8 cellular contexts compared by ENCODE assay signal in genomic region chr17:55527520-55528118, GRCh38. TPM values are rescaled to one million over a fixed set of nuclear protein-coding genes. Genes with fewer than 3 reads are reported as not detected.
A peak's percentile ranks its signal among the peaks of the same experiment; 100 is the strongest.
DNase-seq lines count a peak whose midpoint lies in the region; ATAC-seq, FAIRE-seq and TF ChIP-seq lines count a peak whose summit lies in the region.

No MANE protein-coding gene starts in this region.

- H4K8ac ChIP-seq in H1 (ENCODE audit: extremely low read depth, insufficient read depth, low read length): no peak overlapping the region; the same call in 1 of the 2 replicates

- no peaks in the 10 kb centered on the region for H3K79me2 ChIP-seq in H1 (ENCODE audit: control insufficient read depth in 1 of 2, insufficient read depth in 2 of 2, low read length in 2 of 2)

- H3K23me2 ChIP-seq in H1 (ENCODE audit: low read depth, low read length): no peaks in the 10 kb centered on the region

- H3K36me3 ChIP-seq in BJ (ENCODE audit: control insufficient read depth, insufficient read depth, low read length) (no peaks in the 10 kb centered on the region), H1 (ENCODE audit: control insufficient read depth in 2 of 4, insufficient read depth in 4 of 4, low read length in 3 of 4) (no peaks in the 10 kb centered on the region)

- H3K14ac ChIP-seq in H1 (ENCODE audit: insufficient read length): no peak overlapping the region

- no peak for TF ChIP-seq EP300 in H1 (IDR thresholded peaks at IDR 0.05; ENCODE audit: borderline replicate concordance in 1 of 2, low read depth in 2 of 2, low read length in 2 of 2)

- CTCF ChIA-PET in BJ (lab: Yijun Ruan, JAX): interaction anchor here (0.5 to 7.9 kb wide), 18 partner anchors 13 to 243 kb away, joined by 3 to 263 read pairs (median 10); partner anchors contain the start of genes PCTP and TMEM100
- CTCF ChIA-PET in H1 (lab: Charles Lee; ENCODE audit: partially characterized antibody): interaction anchor here (0.6 to 7.8 kb wide), 35 partner anchors 10 to 1299 kb away, joined by 3 to 169 read pairs (median 6); partner anchors contain the start of genes SMIM36 and TMEM100

- no peak for DNase-seq in BJ (ENCODE audit: low read depth)
- peak; percentile 4 for DNase-seq in H54 (ENCODE audit: insufficient read length, low spot score)
- DNase-seq in NOMO-1 treated with DMSO at 0.1 percent for 48 hours (lab: John Stamatoyannopoulos, UW; ENCODE audit: unreplicated experiment): peak; percentile 30
- peak in 1 of 2 experiments; percentile 50 for DNase-seq in H1 (ENCODE audit: low read depth in 1 of 2, low spot score in 2 of 2)
- peak; percentile 9 for DNase-seq in midbrain (lab: John Stamatoyannopoulos, UW)
- no peak for DNase-seq in activated naive CD8-positive, alpha-beta T cell treated with anti-CD3 and anti-CD28 coated beads, Interleukin-2, amount 50 U/mL, for 24 hours
- no peak for DNase-seq in omental fat pad (ENCODE audit: low spot score)

- H3K27me3 ChIP-seq in BJ (ENCODE audit: control insufficient read depth, insufficient read depth, low read length) (peaks cover 1% of the 10 kb centered on the region; the same call in 1 of the 2 replicates), H1 (replicated peaks in 1 of 4; ENCODE audit: control insufficient read depth in 3 of 4, extremely low read depth in 1 of 4, insufficient read depth in 3 of 4, low read length in 3 of 4) (no peaks in the 10 kb centered on the region)

- H3K56ac ChIP-seq in H1 (replicated peaks; ENCODE audit: insufficient read length, low read depth, low read length): no peak overlapping the region

- no peaks in the 10 kb centered on the region for H3K36me3 Mint-ChIP-seq in activated naive CD8-positive, alpha-beta T cell treated with anti-CD3 and anti-CD28 coated beads, Interleukin-2, amount 50 U/mL, for 24 hours (ENCODE audit: low read depth)

- no peak overlapping the region for H3K27ac ChIP-seq in H1 (ENCODE audit: low read depth, low read length)

- no peak overlapping the region for H2AK5ac ChIP-seq in H1 (ENCODE audit: low read depth, low read length)

- H3K9me3 ChIP-seq in H1 (ENCODE audit: insufficient read depth in 2 of 2, low read depth in 1 of 2, low read length in 1 of 2): no peaks in the 10 kb centered on the region

- H3K4me3 ChIP-seq in BJ (ENCODE audit: low read depth, low read length) (no peak overlapping the region), H1 (ENCODE audit: extremely low read depth in 1 of 4, insufficient read depth in 2 of 4, low read depth in 3 of 4, low read length in 4 of 4) (no peak overlapping the region)

- TF ChIP-seq POLR2A in H54 (IDR thresholded peaks at IDR 0.05; ENCODE audit: low read depth, low read length): no peak
- TF ChIP-seq POLR2A in H1 (IDR thresholded peaks at IDR 0.05; ENCODE audit: control extremely low read depth in 1 of 2, low read depth in 2 of 2, low read length in 2 of 2): no peak

- peaks cover 0 to 2% (median 0%) of the 10 kb centered on the region in 4 experiments; a peak in 1 of 7 replicates for H3K4me1 ChIP-seq in H1 (replicated peaks in 1 of 4; ENCODE audit: control insufficient read depth in 3 of 4, insufficient read depth in 4 of 4, low read length in 3 of 4)

- peak; percentile 88 to 89 for TF ChIP-seq RAD21 in H1 (IDR thresholded peaks at IDR 0.05 in 1 of 2, conservative IDR thresholded peaks at IDR 0.05 in 1 of 2; ENCODE audit: low read depth in 2 of 2, low read length in 2 of 2)

- TF ChIP-seq CTCF in BJ (IDR thresholded peaks at IDR 0.05; ENCODE audit: insufficient read depth, low read depth, low read length) (peak; percentile 74), H1 (IDR thresholded peaks at IDR 0.05; ENCODE audit: control extremely low read depth in 1 of 3, insufficient read depth in 1 of 3, low read depth in 1 of 3, low read length in 3 of 3) (peak in 2 of 3 experiments; percentile 67 to 68; a peak in 3 of 4 replicates), omental fat pad (IDR thresholded peaks at IDR 0.05) (no peak)

- H2BK20ac ChIP-seq in H1 (ENCODE audit: low read length): no peak overlapping the region

- no peak overlapping the region for H3K4me3 Mint-ChIP-seq in activated naive CD8-positive, alpha-beta T cell treated with anti-CD3 and anti-CD28 coated beads, Interleukin-2, amount 50 U/mL, for 24 hours

- H2BK5ac ChIP-seq in H1 (ENCODE audit: low read depth, low read length): no peak overlapping the region

- H4K91ac ChIP-seq in H1 (replicated peaks; ENCODE audit: insufficient read length, low read length): peak overlapping the region; percentile 62

- no peaks in the 10 kb centered on the region for H3K27me3 Mint-ChIP-seq in activated naive CD8-positive, alpha-beta T cell treated with anti-CD3 and anti-CD28 coated beads, Interleukin-2, amount 50 U/mL, for 24 hours

- no peak overlapping the region for H4K5ac ChIP-seq in H1 (ENCODE audit: insufficient read length, low read depth, low read length)

- no peak overlapping the region for H3K18ac ChIP-seq in H1 (ENCODE audit: extremely low read depth, low read length)

- no peak overlapping the region for H3K23ac ChIP-seq in H1 (ENCODE audit: insufficient read length)

- peak overlapping the region; percentile 85; the same call in 1 of the 2 replicates for H2AFZ ChIP-seq in H1 (ENCODE audit: low read length)

- no peaks in the 10 kb centered on the region for H3K4me1 Mint-ChIP-seq in activated naive CD8-positive, alpha-beta T cell treated with anti-CD3 and anti-CD28 coated beads, Interleukin-2, amount 50 U/mL, for 24 hours

- H2BK15ac ChIP-seq in H1 (ENCODE audit: low read length): peak overlapping the region; percentile 36; the same call in 1 of the 2 replicates

- ATAC-seq in GM19463 (IDR thresholded peaks at IDR 0.05; ENCODE audit: unreplicated experiment) (no peak), omental fat pad (ENCODE audit: low FRiP score) (no peak)
- ATAC-seq in activated naive CD8-positive, alpha-beta T cell treated with anti-CD3 and anti-CD28 coated beads, Interleukin-2, amount 50 U/mL, for 24 hours: no peak

- no peaks in the 10 kb centered on the region for H4K20me1 ChIP-seq in H1 (replicated peaks in 1 of 2; ENCODE audit: control insufficient read depth in 1 of 2, insufficient read depth in 2 of 2, low read length in 2 of 2)

- FAIRE-seq in H54 (lab: Jason Lieb, UNC): no peak
- FAIRE-seq in H1 (lab: Jason Lieb, UNC): peak; percentile 65

- no peaks in the 10 kb centered on the region for H3K79me1 ChIP-seq in H1 (ENCODE audit: low read depth, low read length)

- 63% methylated on average over 5 of the region's 5 CpGs; no CpG with 5 or more reads in 1 of the 2 experiments for WGBS in H1 (ENCODE audit: extremely low coverage in 1 of 2, insufficient coverage in 1 of 2, insufficient read length in 1 of 2, insufficient replicate concordance in 2 of 2, low coverage in 1 of 2, low lambda C conversion rate in 2 of 2, missing lambda C conversion rate in 1 of 2), 2 experiments

- no peak overlapping the region for H3K4me2 ChIP-seq in H1 (ENCODE audit: insufficient read depth in 1 of 2, low read depth in 2 of 2, low read length in 2 of 2)

- no peak overlapping the region for H3K27ac Mint-ChIP-seq in activated naive CD8-positive, alpha-beta T cell treated with anti-CD3 and anti-CD28 coated beads, Interleukin-2, amount 50 U/mL, for 24 hours

- no peak overlapping the region for H3K9ac ChIP-seq in H1 (replicated peaks in 1 of 4; ENCODE audit: extremely low read depth in 1 of 4, low read depth in 3 of 4, low read length in 3 of 4)

- POLR2A ChIA-PET in BJ (lab: Charles Lee) (no interaction called here), H1 (lab: Charles Lee; ENCODE audit: partially characterized antibody) (no interaction called here)

- H2BK12ac ChIP-seq in H1 (ENCODE audit: low read depth, low read length): no peak overlapping the region

- H3K4ac ChIP-seq in H1 (replicated peaks; ENCODE audit: insufficient read length, low read depth, low read length): no peak overlapping the region

- no peaks in the 10 kb centered on the region for H3K9me3 Mint-ChIP-seq in activated naive CD8-positive, alpha-beta T cell treated with anti-CD3 and anti-CD28 coated beads, Interleukin-2, amount 50 U/mL, for 24 hours

- no peak overlapping the region for H2BK120ac ChIP-seq in H1 (replicated peaks; ENCODE audit: low read depth, low read length)

TF ChIP-seq in H1, 55 proteins besides CTCF, POLR2A, EP300 and RAD21:
- no peak for TF ChIP-seq NANOG (IDR thresholded peaks at IDR 0.05; ENCODE audit: insufficient read depth, low read depth, low read length, poor library complexity, severe bottlenecking)
TF ChIP-seq in H1: peak in this region for 0.

RNA-seq across cellular contexts. Expression of gene SMIM36, which starts 16.4 kb away (rescaled TPM):
- not detected in 2 replicates for polyA plus RNA-seq in BJ (2011; rRNA removed)
- not detected in 2 replicates for polyA minus RNA-seq in BJ (2011; rRNA and poly(A)+ RNA removed)
- total RNA-seq in H1 (2021; fragmentation: NEBNext Ultra II Directional; extraction: Animal tissue kit (Norgen Biotek cat#: 25700)): not detected in 2 replicates
- not detected in 2 replicates for polyA plus RNA-seq in H1 (2011; rRNA removed)
- polyA plus RNA-seq in H1 (2011; cell fraction: cytosol; rRNA removed): not detected
- not detected for polyA plus RNA-seq in H1 (2011; cell fraction: nucleus; rRNA removed)
- polyA plus RNA-seq in H1 (2012, experiment 1 of 2): not detected in 4 replicates
- not detected for polyA plus RNA-seq in H1 (2012, experiment 2 of 2)
- not detected for polyA plus RNA-seq in H1 (2013, experiment 1 of 2)
- polyA plus RNA-seq in H1 (2013, experiment 2 of 2): not detected
- polyA minus RNA-seq in H1 (2011; rRNA and poly(A)+ RNA removed): not detected in 2 replicates
- not detected for polyA minus RNA-seq in H1 (2011; cell fraction: cytosol; rRNA and poly(A)+ RNA removed)
- polyA minus RNA-seq in H1 (2011; cell fraction: nucleus; rRNA and poly(A)+ RNA removed): not detected
- not detected for total RNA-seq in omental fat pad

Comparison
In these comparisons a context has a peak if more than half of its experiments do, and no peak if none do; other contexts are left out.
1. DNase-seq: peak in H54 (single experiment), NOMO-1 treated with DMSO at 0.1 percent for 48 hours (single experiment) and midbrain (single experiment); none in BJ (single experiment), activated naive CD8-positive, alpha-beta T cell treated with anti-CD3 and anti-CD28 coated beads, Interleukin-2, amount 50 U/mL, for 24 hours (single experiment) and omental fat pad (single experiment).
2. CTCF ChIP-seq: peak in BJ (single experiment) and H1 (2 of 3); none in omental fat pad (0 of 3).